Comparison of ENCODE assay signal across 1 cellular context in genomic region chr18:45566025-45566740, GRCh38.
TF ChIP-seq lines count a peak whose summit lies in the region.

No MANE protein-coding gene starts in this region.

TF ChIP-seq in HEK293, 187 proteins besides CTCF, POLR2A, EP300 and RAD21 (continued from another document):
- TF ChIP-seq MEIS1 (CRISPR knock-in tag; IDR thresholded peaks at IDR 0.05; ENCODE audit: borderline replicate concordance) (no peak), ZBTB7A (tag by site-specific recombination; IDR thresholded peaks at IDR 0.05; ENCODE audit: low read depth) (no peak), PRDM1 (tag by site-specific recombination; IDR thresholded peaks at IDR 0.05) (no peak), ZNF354C (tag by site-specific recombination; IDR thresholded peaks at IDR 0.05; ENCODE audit: borderline replicate concordance, low read depth) (no peak)
